Comparison of ENCODE assay signal across 8 cellular contexts in genomic region chr12:119649202-119649808, GRCh38. TPM values are rescaled to one million over a fixed set of nuclear protein-coding genes. Genes with fewer than 3 reads are reported as not detected.
DNase-seq lines count a peak whose midpoint lies in the region; ATAC-seq and TF ChIP-seq lines count a peak whose summit lies in the region.

No MANE protein-coding gene starts in this region.

- POLR2A ChIA-PET in activated CD4-positive, alpha-beta T cell treated with anti-CD3 and anti-CD28 coated beads, Interleukin-2, amount 10 ng/mL, durations not matched to agents 7 days and 5 days (lab: Charles Lee), result no interaction called here

- no peak overlapping the region for H3K27ac ChIP-seq in substantia nigra (ENCODE audit: low read depth, low read length, poor library complexity, severe bottlenecking)

- CTCF ChIA-PET in activated CD4-positive, alpha-beta T cell treated with anti-CD3 and anti-CD28 coated beads, Interleukin-2, amount 10 ng/mL, durations not matched to agents 7 days and 5 days (lab: Charles Lee), result interaction anchor here (1.2 kb wide), 1 partner anchor 205 kb away, joined by 4 read pairs; no protein-coding TSS in a partner anchor

- H3K27me3 Mint-ChIP-seq in activated CD4-positive, alpha-beta T cell treated with anti-CD3 and anti-CD28 coated beads, Interleukin-2, amount 10 ng/mL, durations not matched to agents 7 days and 5 days, result peaks cover 6% of the 10 kb centered on the region
- peaks cover 6% of the 10 kb centered on the region for H3K27me3 Mint-ChIP-seq in type B pancreatic cell

- peak; percentile 74 for TF ChIP-seq CTCF in fibroblast of mammary gland (conservative IDR thresholded peaks at IDR 0.05; ENCODE audit: control insufficient read depth, insufficient read depth, low read depth, low read length)
- TF ChIP-seq CTCF in type B pancreatic cell (conservative IDR thresholded peaks at IDR 0.05), result peak; percentile 79

- peaks cover 12% of the 10 kb centered on the region for H3K9me3 Mint-ChIP-seq in activated CD4-positive, alpha-beta T cell treated with anti-CD3 and anti-CD28 coated beads, Interleukin-2, amount 10 ng/mL, durations not matched to agents 7 days and 5 days
- H3K9me3 Mint-ChIP-seq in type B pancreatic cell, result peaks cover 6% of the 10 kb centered on the region

- DNase-seq in activated CD4-positive, alpha-beta T cell treated with anti-CD3 and anti-CD28 coated beads, Interleukin-2, amount 10 ng/mL, durations not matched to agents 7 days and 5 days, result peak; percentile 12
- no peak for DNase-seq in activated CD4-positive, alpha-beta T cell treated with anti-CD3 and anti-CD28 coated beads for 1 hour
- DNase-seq in NCI-H748 (lab: John Stamatoyannopoulos, UW; ENCODE audit: unreplicated experiment), result peak; percentile 19
- DNase-seq in fibroblast of mammary gland (ENCODE audit: low read depth), result no peak
- no peak for DNase-seq in type B pancreatic cell (ENCODE audit: extremely low spot score, unreplicated experiment)
- DNase-seq in substantia nigra (lab: John Stamatoyannopoulos, UW), result no peak

- no peak overlapping the region for H3K4me3 ChIP-seq in fibroblast of mammary gland (ENCODE audit: control insufficient read depth, low read depth, low read length)

- no peak overlapping the region for H3K4me3 Mint-ChIP-seq in activated CD4-positive, alpha-beta T cell treated with anti-CD3 and anti-CD28 coated beads, Interleukin-2, amount 10 ng/mL, durations not matched to agents 7 days and 5 days
- H3K4me3 Mint-ChIP-seq in type B pancreatic cell, result no peak overlapping the region

- H3K27ac Mint-ChIP-seq in activated CD4-positive, alpha-beta T cell treated with anti-CD3 and anti-CD28 coated beads, Interleukin-2, amount 10 ng/mL, durations not matched to agents 7 days and 5 days, result no peak overlapping the region
- no peak overlapping the region for H3K27ac Mint-ChIP-seq in type B pancreatic cell

- H3K36me3 Mint-ChIP-seq in activated CD4-positive, alpha-beta T cell treated with anti-CD3 and anti-CD28 coated beads, Interleukin-2, amount 10 ng/mL, durations not matched to agents 7 days and 5 days (ENCODE audit: low read depth), result no peaks in the 10 kb centered on the region
- no peaks in the 10 kb centered on the region for H3K36me3 Mint-ChIP-seq in type B pancreatic cell

- ATAC-seq in GM19328 (IDR thresholded peaks at IDR 0.05; ENCODE audit: unreplicated experiment) (no peak), GM21737 (IDR thresholded peaks at IDR 0.05; ENCODE audit: unreplicated experiment) (no peak)

- H3K4me1 Mint-ChIP-seq in activated CD4-positive, alpha-beta T cell treated with anti-CD3 and anti-CD28 coated beads, Interleukin-2, amount 10 ng/mL, durations not matched to agents 7 days and 5 days, result no peaks in the 10 kb centered on the region
- no peaks in the 10 kb centered on the region for H3K4me1 Mint-ChIP-seq in type B pancreatic cell (ENCODE audit: unreplicated experiment)

RNA-seq across cellular contexts. Expression of gene PRKAB1, which starts 18.6 kb away (rescaled TPM):
- total RNA-seq in activated CD4-positive, alpha-beta T cell treated with anti-CD3 and anti-CD28 coated beads, Interleukin-2, amount 10 ng/mL, durations not matched to agents 7 days and 5 days, result 10 to 100 TPM; 30.7 to 37.2 TPM
- 26.5 and 32.5 TPM in 2 replicates for total RNA-seq in type B pancreatic cell (ENCODE audit: low replicate concordance)

RNA-seq across cellular contexts. Expression of gene TMEM233, which starts 55.7 kb away (rescaled TPM):
- total RNA-seq in activated CD4-positive, alpha-beta T cell treated with anti-CD3 and anti-CD28 coated beads, Interleukin-2, amount 10 ng/mL, durations not matched to agents 7 days and 5 days, result not detected
- not detected in 2 replicates for total RNA-seq in type B pancreatic cell (ENCODE audit: low replicate concordance)

Comparison
In these comparisons a context has a peak if more than half of its experiments do, and no peak if none do; other contexts are left out.
1. DNase-seq: peak in activated CD4-positive, alpha-beta T cell treated with anti-CD3 and anti-CD28 coated beads, Interleukin-2, amount 10 ng/mL, durations not matched to agents 7 days and 5 days (single experiment) and NCI-H748 (single experiment); none in activated CD4-positive, alpha-beta T cell treated with anti-CD3 and anti-CD28 coated beads for 1 hour (single experiment), fibroblast of mammary gland (single experiment), type B pancreatic cell (single experiment) and substantia nigra (0 of 49).